In genomic region chr3:152375546-152375945, GRCh38 we compare ENCODE assay signal across 13 cellular contexts.
DNase-seq lines count a peak whose midpoint lies in the region; ATAC-seq and TF ChIP-seq lines count a peak whose summit lies in the region.
"Had no signal": no experiment of that assay in that cellular context is flagged by ENCODE, and none has a peak within 500 bp of the region (broad histone marks: within the 10 kb centered on the region; RNA-seq: fewer than 3 reads in every experiment).

No MANE protein-coding gene starts in this region.

- peaks cover 0 to 2% (median 0%) of the 10 kb centered on the region in 7 donors for H3K9me3 Mint-ChIP-seq in naive B cell

- no peak overlapping the region for H3K9ac ChIP-seq in BLaER1 treated with 17β-estradiol and CSF1 and Interleukin-3, amounts not matched to agents 10 nM and 100 nM

- no peak overlapping the region for H3K4me3 ChIP-seq in BLaER1 treated with 17β-estradiol and CSF1 and Interleukin-3, amounts not matched to agents 10 nM and 100 nM

- no peak for ATAC-seq in naive B cell (ENCODE audit: low read depth in 2 of 2)
- ATAC-seq in omental fat pad (ENCODE audit: low FRiP score) = no peak
- no peak for ATAC-seq in HG03175 (IDR thresholded peaks at IDR 0.05; ENCODE audit: unreplicated experiment)
- ATAC-seq: Panc1 had no signal

- peak overlapping the region in 6 of 11 experiments; percentile 22 to 95 (median 62); a peak in 8 of 22 replicates for H3K4me2 ChIP-seq in BLaER1 treated with 17β-estradiol and CSF1 and Interleukin-3, amounts not matched to agents 10 nM and 100 nM

- no peaks in the 10 kb centered on the region for H3K27me3 ChIP-seq in BLaER1 treated with 17β-estradiol and CSF1 and Interleukin-3, amounts not matched to agents 10 nM and 100 nM

- peak overlapping the region in 3 of 8 donors; percentile 25 to 72 (median 54) for H3K4me3 Mint-ChIP-seq in naive B cell

- peaks cover 43 to 95% (median 69%) of the 10 kb centered on the region in 3 donors for H3K4me1 Mint-ChIP-seq in naive B cell

- H3K27ac Mint-ChIP-seq in naive B cell = peak overlapping the region; percentile 2 to 95 (median 83)

- H3K36me3 Mint-ChIP-seq in naive B cell = peaks cover 13 to 23% of the 10 kb centered on the region in 2 donors

- peaks cover 16 to 97% (median 76%) of the 10 kb centered on the region in 11 experiments; a peak in 21 of 22 replicates for H4K20me1 ChIP-seq in BLaER1 treated with 17β-estradiol and CSF1 and Interleukin-3, amounts not matched to agents 10 nM and 100 nM

- peaks cover 0 to 25% (median 10%) of the 10 kb centered on the region in 11 experiments; a peak in 12 of 22 replicates for H3K9me3 ChIP-seq in BLaER1 treated with 17β-estradiol and CSF1 and Interleukin-3, amounts not matched to agents 10 nM and 100 nM (replicated peaks in 1 of 11)

- DNase-seq in HCEC 1CT (peak; percentile 35), amniotic epithelial cell (ENCODE audit: low read depth) (peak; percentile 31), naive B cell (no peak), HUDEP-2 (lab: John Stamatoyannopoulos, UW; ENCODE audit: unreplicated experiment in 76 of 76) (no peak), iPS-NIHi11 (ENCODE audit: low spot score) (no peak), omental fat pad (ENCODE audit: low spot score) (no peak)
- DNase-seq: Calu3, NCI-H2029, substantia nigra had no signal

- H3K36me3 ChIP-seq in BLaER1 treated with 17β-estradiol and CSF1 and Interleukin-3, amounts not matched to agents 10 nM and 100 nM = peaks cover 0 to 42% (median 28%) of the 10 kb centered on the region in 11 experiments; a peak in 19 of 22 replicates

- TF ChIP-seq CTCF in omental fat pad (IDR thresholded peaks at IDR 0.05) = no peak

- no peak overlapping the region for H3K27ac ChIP-seq in BLaER1 treated with 17β-estradiol and CSF1 and Interleukin-3, amounts not matched to agents 10 nM and 100 nM
- H3K27ac ChIP-seq: VCaP had no signal

- no peaks in the 10 kb centered on the region for H3K27me3 Mint-ChIP-seq in naive B cell

- H3K4me1 ChIP-seq in BLaER1 treated with 17β-estradiol and CSF1 and Interleukin-3, amounts not matched to agents 10 nM and 100 nM = peaks cover 9 to 70% (median 22%) of the 10 kb centered on the region in 10 experiments

Comparison
In these comparisons a context has a peak if more than half of its experiments do, and no peak if none do; other contexts are left out.
1. DNase-seq: peak in HCEC 1CT (single experiment) and amniotic epithelial cell (single experiment); none in naive B cell (single experiment), HUDEP-2 (0 of 76), iPS-NIHi11 (single experiment) and omental fat pad (single experiment).